In the genomic region with DNA sequence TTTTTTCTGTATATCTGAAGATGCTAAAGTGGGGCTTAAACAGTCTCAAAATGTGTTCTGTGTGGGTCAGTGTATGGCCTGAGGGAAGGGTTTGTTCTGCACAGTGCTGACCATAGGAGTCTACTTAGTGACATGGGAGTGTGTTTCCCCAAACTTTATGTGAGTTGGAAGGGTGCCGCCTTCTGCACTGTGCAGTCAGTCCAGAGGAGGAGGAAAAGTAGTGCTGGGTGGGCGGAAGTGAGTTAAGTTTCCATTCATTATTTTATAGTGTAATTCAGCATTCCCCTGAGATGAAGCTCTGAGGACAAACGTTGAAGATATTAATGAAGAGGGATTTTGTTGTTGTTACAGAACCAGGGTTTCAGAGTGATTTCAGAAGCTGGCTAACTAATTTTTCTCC, we compare ENCODE assay signal across 9 cellular contexts. TPM values are rescaled to one million over a fixed set of nuclear protein-coding genes. Genes with fewer than 3 reads are reported as not detected.
DNase-seq lines count a peak whose midpoint lies in the region; ATAC-seq and TF ChIP-seq lines count a peak whose summit lies in the region.
"Had no signal": no experiment of that assay in that cellular context is flagged by ENCODE, and none has a peak within 500 bp of the region (broad histone marks: within the 10 kb centered on the region; RNA-seq: fewer than 3 reads in every experiment).

No MANE protein-coding gene starts in this region.

- peaks cover 2% of the 10 kb centered on the region for H3K36me3 ChIP-seq in iPS-15b (ENCODE audit: control insufficient read depth, insufficient read depth, low read length)
- H3K36me3 ChIP-seq in tibial artery: no peaks in the 10 kb centered on the region

- peak overlapping the region; percentile 34 for H3K27ac Mint-ChIP-seq in activated T-helper 2 cell treated with anti-CD3 and anti-CD28 coated beads, Interferon-gamma antibody, Interleukin-2, Interleukin-4, amounts not matched to agents 10 μg/mL and 5 μg/mL and 100 μg/mL, durations not matched to agents 14 hours and 24 hours and 36 hours

- H3K4me3 Mint-ChIP-seq in activated T-helper 2 cell treated with anti-CD3 and anti-CD28 coated beads, Interferon-gamma antibody, Interleukin-2, Interleukin-4, amounts not matched to agents 10 μg/mL and 5 μg/mL and 100 μg/mL, durations not matched to agents 14 hours and 24 hours and 36 hours (ENCODE audit: low read depth): peak overlapping the region; percentile 66

- DNase-seq in activated effector memory CD4-positive, alpha-beta T cell treated with anti-CD3 and anti-CD28 coated beads, Interleukin-2, amount 50 U/mL, for 16 hours: peak; percentile 61
- no peak for DNase-seq in activated effector memory CD4-positive, alpha-beta T cell treated with Interleukin-2 at 50 U/mL for 16 hours
- DNase-seq in activated T-helper 2 cell treated with anti-CD3 and anti-CD28 coated beads, Interferon-gamma antibody, Interleukin-2, Interleukin-4, amounts not matched to agents 10 μg/mL and 5 μg/mL and 100 μg/mL, durations not matched to agents 14 hours and 24 hours and 36 hours (ENCODE audit: low spot score): no peak
- DNase-seq in tibial artery: peak; percentile 37 to 64
- no peak for DNase-seq in DMS 273 (lab: John Stamatoyannopoulos, UW; ENCODE audit: unreplicated experiment)
- DNase-seq: COR-L47 had no signal

- peaks cover 18% of the 10 kb centered on the region for H3K36me3 Mint-ChIP-seq in activated T-helper 2 cell treated with anti-CD3 and anti-CD28 coated beads, Interferon-gamma antibody, Interleukin-2, Interleukin-4, amounts not matched to agents 10 μg/mL and 5 μg/mL and 100 μg/mL, durations not matched to agents 14 hours and 24 hours and 36 hours (ENCODE audit: low read depth)

- no peak overlapping the region for H3K9ac ChIP-seq in iPS-15b (ENCODE audit: low read depth, low read length)

- intact Hi-C loops in activated T-helper 2 cell treated with anti-CD3 and anti-CD28 coated beads, Interferon-gamma antibody, Interleukin-2, Interleukin-4, amounts not matched to agents 10 μg/mL and 5 μg/mL and 100 μg/mL, durations not matched to agents 14 hours and 24 hours and 36 hours (cut with micrococcal nuclease): loop anchor here (10.0 kb wide), 1 partner anchor 218 kb away; no protein-coding TSS in a partner anchor
- intact Hi-C loops in tibial artery (cut with DNase I; ENCODE audit: low total_unique reads): no loop called here

- H3K9me3 ChIP-seq in iPS-15b (ENCODE audit: control insufficient read depth, insufficient read depth, low read length) (no peaks in the 10 kb centered on the region), tibial artery (no peaks in the 10 kb centered on the region)

- peaks cover 37% of the 10 kb centered on the region for H3K4me1 Mint-ChIP-seq in activated T-helper 2 cell treated with anti-CD3 and anti-CD28 coated beads, Interferon-gamma antibody, Interleukin-2, Interleukin-4, amounts not matched to agents 10 μg/mL and 5 μg/mL and 100 μg/mL, durations not matched to agents 14 hours and 24 hours and 36 hours (ENCODE audit: low read depth)

- ATAC-seq in HG02571 (IDR thresholded peaks at IDR 0.05; ENCODE audit: unreplicated experiment) (no peak), GM21367 (IDR thresholded peaks at IDR 0.05; ENCODE audit: unreplicated experiment) (no peak)

- H3K27ac ChIP-seq in tibial artery: peak overlapping the region in 1 of 2 donors; percentile 35

- no peak for TF ChIP-seq CTCF in tibial artery (IDR thresholded peaks at IDR 0.05)

- no peaks in the 10 kb centered on the region for H3K9me3 Mint-ChIP-seq in activated T-helper 2 cell treated with anti-CD3 and anti-CD28 coated beads, Interferon-gamma antibody, Interleukin-2, Interleukin-4, amounts not matched to agents 10 μg/mL and 5 μg/mL and 100 μg/mL, durations not matched to agents 14 hours and 24 hours and 36 hours

- H3K4me1 ChIP-seq in iPS-15b (ENCODE audit: control insufficient read depth, insufficient read depth, low read length) (peaks cover 4% of the 10 kb centered on the region), tibial artery (peaks cover 0 to 23% (median 0%) of the 10 kb centered on the region in 4 donors)

- peak overlapping the region; percentile 66 for H3K4me3 ChIP-seq in iPS-15b (ENCODE audit: low read depth, low read length)
- peak overlapping the region; percentile 60 to 73 for H3K4me3 ChIP-seq in tibial artery

- H3K27me3 ChIP-seq in iPS-15b (ENCODE audit: control insufficient read depth, insufficient read depth, low read length) (no peaks in the 10 kb centered on the region), tibial artery (no peaks in the 10 kb centered on the region)

- H3K27me3 Mint-ChIP-seq in activated T-helper 2 cell treated with anti-CD3 and anti-CD28 coated beads, Interferon-gamma antibody, Interleukin-2, Interleukin-4, amounts not matched to agents 10 μg/mL and 5 μg/mL and 100 μg/mL, durations not matched to agents 14 hours and 24 hours and 36 hours (ENCODE audit: low read depth): no peaks in the 10 kb centered on the region

RNA-seq across cellular contexts. Expression of a gene that starts 2.9 kb away (rescaled TPM):
- total RNA-seq in activated T-helper 2 cell treated with anti-CD3 and anti-CD28 coated beads, Interferon-gamma antibody, Interleukin-2, Interleukin-4, amounts not matched to agents 10 μg/mL and 5 μg/mL and 100 μg/mL, durations not matched to agents 14 hours and 24 hours and 36 hours: 3.8 TPM in 2 replicates

RNA-seq across cellular contexts. Expression of a gene that starts 31.2 kb away (rescaled TPM):
- total RNA-seq in activated T-helper 2 cell treated with anti-CD3 and anti-CD28 coated beads, Interferon-gamma antibody, Interleukin-2, Interleukin-4, amounts not matched to agents 10 μg/mL and 5 μg/mL and 100 μg/mL, durations not matched to agents 14 hours and 24 hours and 36 hours: 2.4 and 2.5 TPM in 2 replicates

Comparison
In these comparisons a context has a peak if more than half of its experiments do, and no peak if none do; other contexts are left out.
1. DNase-seq: peak in activated effector memory CD4-positive, alpha-beta T cell treated with anti-CD3 and anti-CD28 coated beads, Interleukin-2, amount 50 U/mL, for 16 hours (single experiment) and tibial artery (2 of 2); none in activated effector memory CD4-positive, alpha-beta T cell treated with Interleukin-2 at 50 U/mL for 16 hours (single experiment), activated T-helper 2 cell treated with anti-CD3 and anti-CD28 coated beads, Interferon-gamma antibody, Interleukin-2, Interleukin-4, amounts not matched to agents 10 μg/mL and 5 μg/mL and 100 μg/mL, durations not matched to agents 14 hours and 24 hours and 36 hours (single experiment) and DMS 273 (single experiment).